In the genomic region with DNA sequence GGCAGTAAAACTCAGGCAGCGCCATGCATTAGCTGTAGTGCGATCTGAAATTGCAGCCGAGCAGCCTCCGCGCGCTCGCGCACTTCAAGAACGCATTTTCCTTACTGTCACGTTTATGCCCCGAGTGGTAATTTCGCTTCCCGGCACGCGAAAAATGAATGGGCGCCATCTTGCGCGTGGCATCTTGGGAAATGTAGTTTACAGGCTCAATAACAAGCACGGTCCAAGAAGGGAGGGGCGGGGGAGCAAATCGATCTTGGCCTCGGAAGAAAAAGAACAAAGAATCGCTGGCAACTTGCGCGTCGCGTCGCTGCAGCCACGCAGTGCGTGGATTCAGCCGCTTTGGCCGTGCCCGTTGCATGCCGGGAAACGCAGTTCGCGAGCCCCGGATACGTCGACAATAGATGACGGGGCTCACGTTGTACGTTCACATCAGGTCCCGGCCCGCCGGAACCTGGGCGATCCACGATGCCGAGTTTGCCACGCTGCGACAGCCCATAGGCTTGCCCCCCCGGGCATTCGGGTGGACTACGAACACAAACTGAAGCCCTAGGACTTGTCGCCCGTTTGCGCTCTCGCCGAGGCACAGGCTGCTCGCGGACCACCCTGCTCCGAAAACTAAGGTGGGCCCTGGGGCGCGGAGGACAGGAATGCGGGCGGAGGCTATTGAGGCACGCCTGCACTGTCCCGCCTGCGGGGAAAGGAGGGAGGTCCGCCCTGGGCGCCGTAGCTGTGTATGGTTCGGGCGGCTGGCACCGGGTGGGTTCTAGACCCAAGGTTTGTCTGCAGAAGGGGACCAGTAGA, we compare ENCODE assay signal across 8 cellular contexts. TPM values are rescaled to one million over a fixed set of nuclear protein-coding genes. Genes with fewer than 3 reads are reported as not detected.
DNase-seq lines count a peak whose midpoint lies in the region; TF ChIP-seq lines count a peak whose summit lies in the region.

Gene FTSJ1, plus strand, starts transcription at position 426 of the 804 bp plus-strand sequence. CDS start 1,849 bp downstream, outside the sequence.

- H2AK5ac ChIP-seq in H9 (ENCODE audit: insufficient read length, low read length) = no peak within 1 kb of the TSS

- H3K23me2 ChIP-seq in H9 (ENCODE audit: insufficient read length, low read depth, low read length, poor library complexity, severe bottlenecking) = no peaks in the 10 kb centered on the region

- no peak within 1 kb of the TSS for H2BK15ac ChIP-seq in H9 (ENCODE audit: low read depth, low read length)

- H3K9me3 Mint-ChIP-seq in H9 (peaks cover 76 to 84% of the 10 kb centered on the region in 2 experiments), neural crest cell (peaks cover 4% of the 10 kb centered on the region)

- no peak within 1 kb of the TSS for H3K56ac ChIP-seq in H9 (ENCODE audit: insufficient read length, low read depth, low read length)

- peaks cover 3% of the 10 kb centered on the region; the same call in 1 of the 2 replicates for H3K79me2 ChIP-seq in H9 (ENCODE audit: insufficient read depth, low read length)

- no peak within 1 kb of the TSS for H2AFZ ChIP-seq in H9 (ENCODE audit: low read length)

- peak within 1 kb of the TSS; percentile 85 for H3K4me3 ChIP-seq in MG63
- peak within 1 kb of the TSS; percentile 62 to 83 for H3K4me3 ChIP-seq in stomach smooth muscle (ENCODE audit: low read length in 2 of 2)

- H3K27ac ChIP-seq in H9 (ENCODE audit: insufficient read length, low read depth, low read length) (no peak within 1 kb of the TSS), stomach smooth muscle (ENCODE audit: low read length) (peak within 1 kb of the TSS; percentile 73)

- H4K91ac ChIP-seq in H9 (ENCODE audit: insufficient read length, low read depth, low read length) = no peak within 1 kb of the TSS

- H3K4me3 Mint-ChIP-seq in H9 (peak within 1 kb of the TSS; percentile 82 to 89), neural crest cell (peak within 1 kb of the TSS; percentile 98)

- no peak within 1 kb of the TSS for H4K5ac ChIP-seq in H9 (ENCODE audit: insufficient read length, low read depth, low read length)

- no peak within 1 kb of the TSS for H2BK5ac ChIP-seq in H9 (ENCODE audit: insufficient read length, low read length)

- H3K36me3 ChIP-seq in MG63 (no peaks in the 10 kb centered on the region), stomach smooth muscle (ENCODE audit: control insufficient read depth in 2 of 2, insufficient read depth in 2 of 2, low read length in 2 of 2) (peaks cover 0 to under 1% of the 10 kb centered on the region in 2 donors)

- no CpG with 5 or more reads among the region's 75 CpGs for WGBS in H9 (ENCODE audit: extremely low coverage, insufficient read length, low lambda C conversion rate)

- H3K4me1 Mint-ChIP-seq in H9 (peaks cover 23 to 34% of the 10 kb centered on the region in 2 experiments), neural crest cell (peaks cover 30% of the 10 kb centered on the region)

- H3K36me3 Mint-ChIP-seq in H9 (ENCODE audit: insufficient read depth in 1 of 3, low read depth in 3 of 3) (peaks cover 27 to 41% (median 28%) of the 10 kb centered on the region in 3 experiments), neural crest cell (ENCODE audit: low read depth) (peaks cover 16% of the 10 kb centered on the region)

- DNase-seq in ELR (ENCODE audit: low read depth) = peak; percentile 90
- DNase-seq in H9 = peak; percentile 52
- DNase-seq in MG63 = peak; percentile 88
- DNase-seq in SIG-M5 treated with dmso at 0.1 percent for 504 hours (lab: John Stamatoyannopoulos, UW; ENCODE audit: unreplicated experiment) = peak; percentile 90
- DNase-seq in activated gamma-delta T cell treated with Interleukin-2 at 50 U/mL for 16 hours = peak; percentile 82
- peak; percentile 86 for DNase-seq in fibroblast of the conjunctiva (ENCODE audit: low read depth)
- DNase-seq in neural crest cell (ENCODE audit: low read depth, low spot score) = peak; percentile 59

- peak within 1 kb of the TSS; percentile 86; the same call in 1 of the 2 replicates for H3K14ac ChIP-seq in H9 (ENCODE audit: insufficient read depth, low read length)

- no peak for TF ChIP-seq CTCF in H9 (conservative IDR thresholded peaks at IDR 0.05)
- no peak for TF ChIP-seq CTCF in neural crest cell (conservative IDR thresholded peaks at IDR 0.05)

- no peaks in the 10 kb centered on the region; the same call in 1 of the 2 replicates for H3K4me1 ChIP-seq in H9 (ENCODE audit: insufficient read depth, low read length)
- peaks cover 6% of the 10 kb centered on the region for H3K4me1 ChIP-seq in stomach smooth muscle (ENCODE audit: control insufficient read depth, insufficient read depth, low read length)

- H4K20me1 ChIP-seq in H9 (ENCODE audit: control insufficient read depth, insufficient read depth, insufficient read length) = no peaks in the 10 kb centered on the region

- H3K27me3 Mint-ChIP-seq in H9 (ENCODE audit: low read depth) (peaks cover 2% of the 10 kb centered on the region; the same call in 1 of the 2 replicates), neural crest cell (ENCODE audit: low read depth) (peaks cover 2% of the 10 kb centered on the region)

- no peaks in the 10 kb centered on the region for H3K79me1 ChIP-seq in H9 (ENCODE audit: insufficient read depth, low read depth, low read length, poor library complexity, severe bottlenecking)

- peak within 1 kb of the TSS; percentile 57 for H3K9ac ChIP-seq in H9 (ENCODE audit: extremely low read depth, insufficient read length, low read length)
- H3K9ac ChIP-seq in stomach smooth muscle (ENCODE audit: low read length in 2 of 2) = peak within 1 kb of the TSS; percentile 71 to 78

- H3K4me2 ChIP-seq in H9 (ENCODE audit: insufficient read depth, insufficient read length, low read length) = peak within 1 kb of the TSS; percentile 83

- peak within 1 kb of the TSS; percentile 38 to 97 (median 93) for H3K27ac Mint-ChIP-seq in H9
- H3K27ac Mint-ChIP-seq in neural crest cell (ENCODE audit: unreplicated experiment) = peak within 1 kb of the TSS; percentile 96

- no peak within 1 kb of the TSS for H2BK20ac ChIP-seq in H9 (ENCODE audit: low read depth, low read length, poor library complexity, severe bottlenecking)

- H3K9me3 ChIP-seq in H9 (ENCODE audit: control insufficient read depth, low read depth, low read length) = peaks cover 32% of the 10 kb centered on the region
- no peaks in the 10 kb centered on the region for H3K9me3 ChIP-seq in MG63
- no peaks in the 10 kb centered on the region for H3K9me3 ChIP-seq in stomach smooth muscle (ENCODE audit: control insufficient read depth in 2 of 2, low read length in 2 of 2)

- H3K18ac ChIP-seq in H9 (ENCODE audit: insufficient read length, low read depth, low read length) = peak within 1 kb of the TSS; percentile 86

- H2BK120ac ChIP-seq in H9 (ENCODE audit: low read depth, low read length, poor library complexity, severe bottlenecking) = no peak within 1 kb of the TSS

- no peak within 1 kb of the TSS for H3K23ac ChIP-seq in H9 (ENCODE audit: insufficient read length, low read depth, low read length)

- H4K8ac ChIP-seq in H9 (replicated peaks; ENCODE audit: insufficient read length, low read depth, low read length) = no peak within 1 kb of the TSS

- H3K4ac ChIP-seq in H9 (ENCODE audit: low read depth, low read length) = no peak within 1 kb of the TSS

- H3T11ph ChIP-seq in H9 (ENCODE audit: low read length) = no peak within 1 kb of the TSS

- H2BK12ac ChIP-seq in H9 (ENCODE audit: insufficient read length, low read depth, low read length) = no peak within 1 kb of the TSS

- H3K27me3 ChIP-seq in H9 (ENCODE audit: insufficient read depth, low read length) = no peaks in the 10 kb centered on the region
- no peaks in the 10 kb centered on the region for H3K27me3 ChIP-seq in MG63
- peaks cover 0 to 3% of the 10 kb centered on the region in 2 donors for H3K27me3 ChIP-seq in stomach smooth muscle (ENCODE audit: control insufficient read depth in 1 of 2, insufficient read depth in 2 of 2, low read length in 2 of 2)

RNA-seq across cellular contexts. Expression of gene FTSJ1, which starts in this region (rescaled TPM):
- total RNA-seq in H9 (2021) = 49.4 and 52.8 TPM in 2 replicates
- 55.3 and 76.6 TPM in 2 replicates for total RNA-seq in MG63 (2014; rRNA removed; shearing (Covaris generic); ENCODE audit: low replicate concordance)
- 42.2 and 45.8 TPM in 2 replicates for total RNA-seq in neural crest cell
